23 cellular contexts compared by ENCODE assay signal in genomic region chr18:32135595-32135994, GRCh38. TPM values are rescaled to one million over a fixed set of nuclear protein-coding genes. Genes with fewer than 3 reads are reported as not detected.
"Had no signal": no experiment of that assay in that cellular context is flagged by ENCODE, and none has a peak within 500 bp of the region (broad histone marks: within the 10 kb centered on the region; RNA-seq: fewer than 3 reads in every experiment).

No MANE protein-coding gene starts in this region.

- H3K9me3 ChIP-seq: esophagus squamous epithelium, pancreas, suprapubic skin, thyroid gland had no signal

- H3K27me3 Mint-ChIP-seq: naive thymus-derived CD8-positive, alpha-beta T cell; progenitor cell of endocrine pancreas; type B pancreatic cell had no signal

- H3K36me3 ChIP-seq: pancreas, thyroid gland had no signal

- H3K27me3 ChIP-seq: dorsolateral prefrontal cortex, esophagus squamous epithelium, pancreas, suprapubic skin, thyroid gland had no signal

- H3K9me3 Mint-ChIP-seq: immature natural killer cell; naive thymus-derived CD8-positive, alpha-beta T cell; type B pancreatic cell had no signal

- H3K27ac ChIP-seq: dorsolateral prefrontal cortex, epithelial cell of prostate, esophagus squamous epithelium, pancreas, suprapubic skin, thyroid gland had no signal

- DNase-seq: cortex of kidney; dorsolateral prefrontal cortex; effector memory CD4-positive, alpha-beta T cell; esophagus squamous epithelium; foreskin fibroblast; immature natural killer cell; kidney; left cardiac atrium; left ventricle myocardium superior; mesendoderm; naive thymus-derived CD8-positive, alpha-beta T cell; occipital lobe; pancreas; right cardiac atrium; stimulated activated CD4-positive, alpha-beta T cell treated with anti-CD3 and anti-CD28 coated beads, Interleukin-2, amount 100 ng/mL, for 48 hours; stimulated activated naive CD8-positive, alpha-beta T cell treated with anti-CD3 and anti-CD28 coated beads, Interleukin-15, Interleukin-2, amounts not matched to agents 100 U/mL and 50 U/mL, for 24 hours; thyroid gland had no signal

- H3K27ac Mint-ChIP-seq: progenitor cell of endocrine pancreas, type B pancreatic cell had no signal

- H3K4me1 ChIP-seq: esophagus squamous epithelium, pancreas, suprapubic skin, thyroid gland had no signal

- H3K4me3 Mint-ChIP-seq: immature natural killer cell; naive thymus-derived CD8-positive, alpha-beta T cell; type B pancreatic cell had no signal

- H3K4me3 ChIP-seq: dorsolateral prefrontal cortex, esophagus squamous epithelium, pancreas, smooth muscle cell, suprapubic skin, thyroid gland had no signal

- ATAC-seq: left cardiac atrium; left ventricle myocardium superior; pancreas; right cardiac atrium; stimulated activated naive CD8-positive, alpha-beta T cell treated with anti-CD3 and anti-CD28 coated beads, Interleukin-15, Interleukin-2, amounts not matched to agents 100 U/mL and 50 U/mL, for 24 hours had no signal

- H3K36me3 Mint-ChIP-seq: type B pancreatic cell had no signal

RNA-seq across cellular contexts. Expression of gene MEP1B, which starts 54.2 kb away (rescaled TPM):
- total RNA-seq: esophagus squamous epithelium, kidney, left cardiac atrium, left ventricle myocardium superior, lung microvascular endothelial cell, progenitor cell of endocrine pancreas, right cardiac atrium, smooth muscle cell, suprapubic skin had no signal
- polyA plus RNA-seq: immature natural killer cell; naive thymus-derived CD8-positive, alpha-beta T cell; pancreas; right cardiac atrium; smooth muscle cell had no signal
